1 cellular context compared by ENCODE assay signal in the genomic region with DNA sequence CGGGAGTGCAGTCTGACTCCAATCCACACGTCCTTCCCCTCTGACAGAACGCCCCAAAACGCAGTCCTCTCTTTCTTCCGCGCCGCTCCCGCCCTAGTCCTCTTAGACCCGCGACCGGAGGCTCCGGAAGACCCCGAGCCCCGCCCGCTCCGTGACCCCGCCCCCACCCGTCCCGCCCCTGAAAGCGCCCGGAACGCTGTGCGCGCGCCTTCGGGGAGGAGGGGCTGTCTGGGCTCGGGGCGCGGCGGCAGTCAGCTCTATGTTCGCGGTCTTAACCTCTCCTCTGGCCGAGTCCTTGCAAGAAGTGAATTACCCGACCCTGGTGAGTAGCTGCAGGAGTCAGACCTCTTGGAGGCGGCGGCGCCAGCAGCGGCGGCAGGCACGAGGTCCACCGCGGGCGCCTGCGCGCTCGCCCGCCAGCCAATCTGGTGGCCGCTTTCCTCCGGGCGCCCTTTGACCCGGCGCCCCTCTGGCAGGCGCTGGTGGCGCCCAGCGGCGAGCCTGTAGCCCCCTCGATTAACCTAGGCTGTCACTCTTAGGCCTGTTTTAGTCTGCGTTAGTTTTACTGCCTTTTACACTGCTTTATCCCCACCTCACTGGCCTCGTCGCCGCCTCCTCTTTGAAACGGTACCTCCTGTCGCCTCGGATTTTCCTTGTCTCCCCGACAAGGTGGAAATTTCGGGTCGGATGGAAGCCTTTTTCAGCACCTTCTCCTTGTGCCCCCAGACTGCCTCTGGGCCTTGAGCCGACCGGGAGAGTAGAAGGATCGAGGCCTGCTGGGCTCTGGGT.
A peak's percentile ranks its signal among the peaks of the same experiment; 100 is the strongest.
TF ChIP-seq lines count a peak whose summit lies in the region.

TSS of gene MANEA (plus strand) at position 219 of the 789 bp plus-strand sequence. CDS start 8,905 bp downstream, outside the sequence.

TF ChIP-seq in HepG2, 621 proteins besides CTCF, POLR2A, EP300 and RAD21 (continued from another document and continues in another):
- TF ChIP-seq PAX8 (CRISPR knock-in tag; IDR thresholded peaks at IDR 0.05; ENCODE audit: borderline replicate concordance) (peak; percentile 88; the same call in 1 of the 2 replicates), GATA4 (IDR thresholded peaks at IDR 0.05; ENCODE audit: borderline replicate concordance, low read depth) (no peak), TCF7 (IDR thresholded peaks at IDR 0.05; ENCODE audit: low read depth) (no peak), ZBTB8A (CRISPR knock-in tag; IDR thresholded peaks at IDR 0.05; ENCODE audit: borderline replicate concordance, low read depth) (peak; percentile 99), MIER3 (CRISPR knock-in tag; IDR thresholded peaks at IDR 0.05; ENCODE audit: borderline replicate concordance) (0 out of 2 replicates have a peak, but pooled peaks have one; percentile 2), ZBTB3 (CRISPR knock-in tag; IDR thresholded peaks at IDR 0.05; ENCODE audit: borderline replicate concordance, low read depth) (no peak), CHD4 (IDR thresholded peaks at IDR 0.05; ENCODE audit: borderline replicate concordance, low read length) (no peak), RBM39 (IDR thresholded peaks at IDR 0.05; ENCODE audit: low read depth, low read length, poor library complexity, severe bottlenecking) (peak; percentile 35), ZNF205 (CRISPR knock-in tag; IDR thresholded peaks at IDR 0.05) (no peak), SRSF4 (IDR thresholded peaks at IDR 0.05; ENCODE audit: low read depth, low read length, poor library complexity, severe bottlenecking) (no peak), THAP8 (CRISPR knock-in tag; IDR thresholded peaks at IDR 0.05; ENCODE audit: borderline replicate concordance) (no peak), TGIF2 (CRISPR knock-in tag; IDR thresholded peaks at IDR 0.05) (no peak), ZBTB46 (CRISPR knock-in tag; IDR thresholded peaks at IDR 0.05; ENCODE audit: borderline replicate concordance) (no peak), FLYWCH1 (CRISPR knock-in tag; IDR thresholded peaks at IDR 0.05) (no peak), PHF20 (CRISPR knock-in tag; IDR thresholded peaks at IDR 0.05) (peak; percentile 65), SNRNP70 (IDR thresholded peaks at IDR 0.05; ENCODE audit: low read depth, low read length) (no peak), KAT7 (CRISPR knock-in tag; IDR thresholded peaks at IDR 0.05; ENCODE audit: borderline replicate concordance) (peak; percentile 76), ADNP (CRISPR knock-in tag; IDR thresholded peaks at IDR 0.05) (no peak), FOXM1 (CRISPR knock-in tag; IDR thresholded peaks at IDR 0.05) (no peak), ZNF512 (CRISPR knock-in tag; IDR thresholded peaks at IDR 0.05) (0 out of 2 replicates have a peak, but pooled peaks have one; percentile 58), ASH2L (IDR thresholded peaks at IDR 0.05; ENCODE audit: insufficient read length, low read depth, low read length) (peak; percentile 95), NFAT5 (CRISPR knock-in tag; IDR thresholded peaks at IDR 0.05) (peak; percentile 73; the same call in 1 of the 2 replicates), ZC3H4 (CRISPR knock-in tag; IDR thresholded peaks at IDR 0.05; ENCODE audit: borderline replicate concordance) (0 out of 2 replicates have a peak, but pooled peaks have one; percentile 28), BRCA1 (CRISPR knock-in tag; IDR thresholded peaks at IDR 0.05) (no peak), LBX2 (CRISPR knock-in tag; IDR thresholded peaks at IDR 0.05; ENCODE audit: borderline replicate concordance) (no peak), TEAD2 (CRISPR knock-in tag; IDR thresholded peaks at IDR 0.05) (no peak), HNRNPL (IDR thresholded peaks at IDR 0.05; ENCODE audit: low read depth, low read length) (no peak), RFX3 (CRISPR knock-in tag; IDR thresholded peaks at IDR 0.05) (no peak), KDM5A (IDR thresholded peaks at IDR 0.05; ENCODE audit: borderline replicate concordance, low read length) (no peak; the same call in 1 of the 2 replicates), ZNF572 (CRISPR knock-in tag; IDR thresholded peaks at IDR 0.05) (peak; percentile 88; the same call in 1 of the 2 replicates), NAIF1 (CRISPR knock-in tag; IDR thresholded peaks at IDR 0.05; ENCODE audit: borderline replicate concordance) (no peak), SP1 (IDR thresholded peaks at IDR 0.05) (no peak), SP1 (CRISPR knock-in tag; IDR thresholded peaks at IDR 0.05) (no peak), LCORL (IDR thresholded peaks at IDR 0.05) (no peak), LCORL (CRISPR knock-in tag; IDR thresholded peaks at IDR 0.05) (no peak)
- TF ChIP-seq, protein P1, sequence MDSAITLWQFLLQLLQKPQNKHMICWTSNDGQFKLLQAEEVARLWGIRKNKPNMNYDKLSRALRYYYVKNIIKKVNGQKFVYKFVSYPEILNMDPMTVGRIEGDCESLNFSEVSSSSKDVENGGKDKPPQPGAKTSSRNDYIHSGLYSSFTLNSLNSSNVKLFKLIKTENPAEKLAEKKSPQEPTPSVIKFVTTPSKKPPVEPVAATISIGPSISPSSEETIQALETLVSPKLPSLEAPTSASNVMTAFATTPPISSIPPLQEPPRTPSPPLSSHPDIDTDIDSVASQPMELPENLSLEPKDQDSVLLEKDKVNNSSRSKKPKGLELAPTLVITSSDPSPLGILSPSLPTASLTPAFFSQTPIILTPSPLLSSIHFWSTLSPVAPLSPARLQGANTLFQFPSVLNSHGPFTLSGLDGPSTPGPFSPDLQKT (CRISPR knock-in tag; IDR thresholded peaks at IDR 0.05; ENCODE audit: borderline replicate concordance) = no peak
- TF ChIP-seq, protein P2, sequence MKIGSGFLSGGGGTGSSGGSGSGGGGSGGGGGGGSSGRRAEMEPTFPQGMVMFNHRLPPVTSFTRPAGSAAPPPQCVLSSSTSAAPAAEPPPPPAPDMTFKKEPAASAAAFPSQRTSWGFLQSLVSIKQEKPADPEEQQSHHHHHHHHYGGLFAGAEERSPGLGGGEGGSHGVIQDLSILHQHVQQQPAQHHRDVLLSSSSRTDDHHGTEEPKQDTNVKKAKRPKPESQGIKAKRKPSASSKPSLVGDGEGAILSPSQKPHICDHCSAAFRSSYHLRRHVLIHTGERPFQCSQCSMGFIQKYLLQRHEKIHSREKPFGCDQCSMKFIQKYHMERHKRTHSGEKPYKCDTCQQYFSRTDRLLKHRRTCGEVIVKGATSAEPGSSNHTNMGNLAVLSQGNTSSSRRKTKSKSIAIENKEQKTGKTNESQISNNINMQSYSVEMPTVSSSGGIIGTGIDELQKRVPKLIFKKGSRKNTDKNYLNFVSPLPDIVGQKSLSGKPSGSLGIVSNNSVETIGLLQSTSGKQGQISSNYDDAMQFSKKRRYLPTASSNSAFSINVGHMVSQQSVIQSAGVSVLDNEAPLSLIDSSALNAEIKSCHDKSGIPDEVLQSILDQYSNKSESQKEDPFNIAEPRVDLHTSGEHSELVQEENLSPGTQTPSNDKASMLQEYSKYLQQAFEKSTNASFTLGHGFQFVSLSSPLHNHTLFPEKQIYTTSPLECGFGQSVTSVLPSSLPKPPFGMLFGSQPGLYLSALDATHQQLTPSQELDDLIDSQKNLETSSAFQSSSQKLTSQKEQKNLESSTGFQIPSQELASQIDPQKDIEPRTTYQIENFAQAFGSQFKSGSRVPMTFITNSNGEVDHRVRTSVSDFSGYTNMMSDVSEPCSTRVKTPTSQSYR (CRISPR knock-in tag; IDR thresholded peaks at IDR 0.05; ENCODE audit: borderline replicate concordance) = no peak; the same call in 1 of the 2 replicates
- TF ChIP-seq, protein P3, sequence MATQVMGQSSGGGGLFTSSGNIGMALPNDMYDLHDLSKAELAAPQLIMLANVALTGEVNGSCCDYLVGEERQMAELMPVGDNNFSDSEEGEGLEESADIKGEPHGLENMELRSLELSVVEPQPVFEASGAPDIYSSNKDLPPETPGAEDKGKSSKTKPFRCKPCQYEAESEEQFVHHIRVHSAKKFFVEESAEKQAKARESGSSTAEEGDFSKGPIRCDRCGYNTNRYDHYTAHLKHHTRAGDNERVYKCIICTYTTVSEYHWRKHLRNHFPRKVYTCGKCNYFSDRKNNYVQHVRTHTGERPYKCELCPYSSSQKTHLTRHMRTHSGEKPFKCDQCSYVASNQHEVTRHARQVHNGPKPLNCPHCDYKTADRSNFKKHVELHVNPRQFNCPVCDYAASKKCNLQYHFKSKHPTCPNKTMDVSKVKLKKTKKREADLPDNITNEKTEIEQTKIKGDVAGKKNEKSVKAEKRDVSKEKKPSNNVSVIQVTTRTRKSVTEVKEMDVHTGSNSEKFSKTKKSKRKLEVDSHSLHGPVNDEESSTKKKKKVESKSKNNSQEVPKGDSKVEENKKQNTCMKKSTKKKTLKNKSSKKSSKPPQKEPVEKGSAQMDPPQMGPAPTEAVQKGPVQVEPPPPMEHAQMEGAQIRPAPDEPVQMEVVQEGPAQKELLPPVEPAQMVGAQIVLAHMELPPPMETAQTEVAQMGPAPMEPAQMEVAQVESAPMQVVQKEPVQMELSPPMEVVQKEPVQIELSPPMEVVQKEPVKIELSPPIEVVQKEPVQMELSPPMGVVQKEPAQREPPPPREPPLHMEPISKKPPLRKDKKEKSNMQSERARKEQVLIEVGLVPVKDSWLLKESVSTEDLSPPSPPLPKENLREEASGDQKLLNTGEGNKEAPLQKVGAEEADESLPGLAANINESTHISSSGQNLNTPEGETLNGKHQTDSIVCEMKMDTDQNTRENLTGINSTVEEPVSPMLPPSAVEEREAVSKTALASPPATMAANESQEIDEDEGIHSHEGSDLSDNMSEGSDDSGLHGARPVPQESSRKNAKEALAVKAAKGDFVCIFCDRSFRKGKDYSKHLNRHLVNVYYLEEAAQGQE (IDR thresholded peaks at IDR 0.05; ENCODE audit: borderline replicate concordance in 1 of 2, low read depth in 1 of 2, low read length in 2 of 2) = peak in 1 of 2 experiments; percentile 5; a peak in 1 of 4 replicates
- TF ChIP-seq, protein P4, sequence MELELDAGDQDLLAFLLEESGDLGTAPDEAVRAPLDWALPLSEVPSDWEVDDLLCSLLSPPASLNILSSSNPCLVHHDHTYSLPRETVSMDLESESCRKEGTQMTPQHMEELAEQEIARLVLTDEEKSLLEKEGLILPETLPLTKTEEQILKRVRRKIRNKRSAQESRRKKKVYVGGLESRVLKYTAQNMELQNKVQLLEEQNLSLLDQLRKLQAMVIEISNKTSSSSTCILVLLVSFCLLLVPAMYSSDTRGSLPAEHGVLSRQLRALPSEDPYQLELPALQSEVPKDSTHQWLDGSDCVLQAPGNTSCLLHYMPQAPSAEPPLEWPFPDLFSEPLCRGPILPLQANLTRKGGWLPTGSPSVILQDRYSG (CRISPR knock-in tag; IDR thresholded peaks at IDR 0.05) = peak; percentile 59; the same call in 1 of the 2 replicates
